1 cellular context compared by ENCODE assay signal in genomic region chr3:115822572-115822971, GRCh38.
A peak's percentile ranks its signal among the peaks of the same experiment; 100 is the strongest.
TF ChIP-seq lines count a peak whose summit lies in the region.

No MANE protein-coding gene starts in this region.

TF ChIP-seq in HepG2, 621 proteins besides CTCF, POLR2A, EP300 and RAD21 (continued from another document and continues in another):
- TF ChIP-seq TFDP1 (CRISPR knock-in tag; IDR thresholded peaks at IDR 0.05; ENCODE audit: borderline replicate concordance): no peak
- TF ChIP-seq SNAPC4 (CRISPR knock-in tag; IDR thresholded peaks at IDR 0.05): no peak
- TF ChIP-seq ZNF460 (CRISPR knock-in tag; IDR thresholded peaks at IDR 0.05; ENCODE audit: borderline replicate concordance): no peak; the same call in 1 of the 2 replicates
- TF ChIP-seq ZNF619 (CRISPR knock-in tag; IDR thresholded peaks at IDR 0.05): no peak
- no peak for TF ChIP-seq EEA1 (CRISPR knock-in tag; IDR thresholded peaks at IDR 0.05; ENCODE audit: borderline replicate concordance)
- TF ChIP-seq SMAD9 (CRISPR knock-in tag; IDR thresholded peaks at IDR 0.05): no peak
- TF ChIP-seq SCMH1 (CRISPR knock-in tag; IDR thresholded peaks at IDR 0.05; ENCODE audit: borderline replicate concordance): no peak
- no peak for TF ChIP-seq ZSCAN20 (CRISPR knock-in tag; IDR thresholded peaks at IDR 0.05; ENCODE audit: borderline replicate concordance)
- TF ChIP-seq GATA4 (IDR thresholded peaks at IDR 0.05; ENCODE audit: borderline replicate concordance, low read depth): 0 out of 2 replicates have a peak, but pooled peaks have one; percentile 31
- TF ChIP-seq AHDC1 (CRISPR knock-in tag; IDR thresholded peaks at IDR 0.05; ENCODE audit: borderline replicate concordance): peak; percentile 79; the same call in 1 of the 2 replicates
- no peak for TF ChIP-seq TRIM22 (IDR thresholded peaks at IDR 0.05)
- TF ChIP-seq MYNN (CRISPR knock-in tag; IDR thresholded peaks at IDR 0.05; ENCODE audit: low read depth): no peak
- no peak for TF ChIP-seq CEBPZ (IDR thresholded peaks at IDR 0.05; ENCODE audit: low read length)
- no peak for TF ChIP-seq ZBTB20 (CRISPR knock-in tag; IDR thresholded peaks at IDR 0.05; ENCODE audit: borderline replicate concordance, low read depth)
- no peak for TF ChIP-seq ZNF547 (CRISPR knock-in tag; IDR thresholded peaks at IDR 0.05)
- TF ChIP-seq POLR2G (IDR thresholded peaks at IDR 0.05; ENCODE audit: low read depth, low read length): no peak
- no peak for TF ChIP-seq DR1 (CRISPR knock-in tag; IDR thresholded peaks at IDR 0.05)
- TF ChIP-seq MTF2 (CRISPR knock-in tag; IDR thresholded peaks at IDR 0.05; ENCODE audit: borderline replicate concordance): no peak
- no peak for TF ChIP-seq FOXA1 (IDR thresholded peaks at IDR 0.05)
- peak; percentile 70 for TF ChIP-seq FOXA1 (CRISPR knock-in tag; IDR thresholded peaks at IDR 0.05)
- no peak for TF ChIP-seq FUBP1 (CRISPR knock-in tag; IDR thresholded peaks at IDR 0.05; ENCODE audit: borderline replicate concordance)
- TF ChIP-seq GTF3A (CRISPR knock-in tag; conservative IDR thresholded peaks at IDR 0.05): no peak
- no peak for TF ChIP-seq AFF4 (CRISPR knock-in tag; IDR thresholded peaks at IDR 0.05)
- no peak for TF ChIP-seq ZNF160 (CRISPR knock-in tag; IDR thresholded peaks at IDR 0.05)
- TF ChIP-seq SRSF1 (optimal IDR thresholded peaks at IDR 0.05; ENCODE audit: low read depth, low read length): no peak
- no peak for TF ChIP-seq ZNF180 (CRISPR knock-in tag; IDR thresholded peaks at IDR 0.05; ENCODE audit: borderline replicate concordance, low read depth)
- no peak; the same call in 1 of the 2 replicates for TF ChIP-seq DNMT3B (CRISPR knock-in tag; conservative IDR thresholded peaks at IDR 0.05)
- no peak for TF ChIP-seq ZNF383 (CRISPR knock-in tag; IDR thresholded peaks at IDR 0.05; ENCODE audit: borderline replicate concordance)
- TF ChIP-seq ZNF367 (CRISPR knock-in tag; IDR thresholded peaks at IDR 0.05; ENCODE audit: borderline replicate concordance): no peak
- no peak for TF ChIP-seq HIVEP1 (CRISPR knock-in tag; IDR thresholded peaks at IDR 0.05)
- no peak for TF ChIP-seq SOX6 (IDR thresholded peaks at IDR 0.05)
- peak; percentile 53; the same call in 1 of the 2 replicates for TF ChIP-seq SOX6 (CRISPR knock-in tag; IDR thresholded peaks at IDR 0.05)
- TF ChIP-seq MTF1 (CRISPR knock-in tag; IDR thresholded peaks at IDR 0.05): no peak
- TF ChIP-seq ZNF556 (CRISPR knock-in tag; IDR thresholded peaks at IDR 0.05; ENCODE audit: borderline replicate concordance): no peak
- TF ChIP-seq CC2D1A (CRISPR knock-in tag; IDR thresholded peaks at IDR 0.05): no peak
- TF ChIP-seq KLF6 (CRISPR knock-in tag; IDR thresholded peaks at IDR 0.05): no peak
- TF ChIP-seq CREB3 (CRISPR knock-in tag; IDR thresholded peaks at IDR 0.05): no peak
